Comparison of ENCODE assay signal across 25 cellular contexts in the genomic region with DNA sequence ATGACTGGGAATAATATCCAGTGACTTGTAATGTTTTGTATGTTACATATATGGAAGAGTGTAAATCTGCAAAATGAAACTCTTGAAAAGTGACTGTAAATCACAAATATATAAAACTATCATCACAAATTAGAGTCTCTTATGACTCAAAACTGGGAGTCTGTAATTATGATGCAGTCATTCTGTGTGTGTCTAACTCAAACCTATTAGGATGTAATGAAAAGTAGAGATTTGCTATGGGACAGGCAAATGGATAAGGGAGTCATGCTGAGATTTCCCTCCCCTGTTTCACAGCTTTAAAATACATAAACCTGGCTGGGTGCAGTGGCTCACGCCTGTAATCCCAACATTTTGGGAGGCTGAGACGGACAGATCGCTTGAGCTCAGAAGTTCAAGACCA. TPM values are rescaled to one million over a fixed set of nuclear protein-coding genes. Genes with fewer than 3 reads are reported as not detected.
"Had no signal": no experiment of that assay in that cellular context is flagged by ENCODE, and none has a peak within 500 bp of the region (broad histone marks: within the 10 kb centered on the region; RNA-seq: fewer than 3 reads in every experiment).

No MANE protein-coding gene starts in this region.

- H3K27me3 ChIP-seq: neural progenitor cell, ovary, right lobe of liver, sigmoid colon, stomach, thyroid gland, tibial nerve, upper lobe of left lung, vagina had no signal

- H3K9me3 ChIP-seq: ovary, psoas muscle, right lobe of liver, sigmoid colon, stomach, thoracic aorta, thyroid gland, tibial nerve, upper lobe of left lung, vagina had no signal

- DNase-seq: natural killer cell; occipital lobe; ovary; posterior cingulate gyrus; psoas muscle; right cardiac atrium; right lobe of liver; sigmoid colon; small intestine; stimulated activated CD4-positive, alpha-beta T cell treated with anti-CD3 and anti-CD28 coated beads, Interleukin-15, amount 100 ng/mL, for 24 hours; stimulated activated CD4-positive, alpha-beta T cell treated with anti-CD3 and anti-CD28 coated beads, Interleukin-2, amount 100 ng/mL, for 24 hours; stimulated activated CD4-positive, alpha-beta T cell treated with anti-CD3 and anti-CD28 coated beads, Interleukin-2, amount 100 ng/mL, for 48 hours; stimulated activated CD4-positive, alpha-beta T cell treated with anti-CD3 and anti-CD28 coated beads, Interleukin-4, amount 100 ng/mL, for 24 hours; stimulated activated naive B cell treated with anti-CD40 and anti-IgM and Interleukin-4, amounts not matched to agents 10 μg/mL and 1 μg/mL and 100 μg/mL, for 72 hours; stimulated activated naive CD4-positive, alpha-beta T cell treated with Interleukin-2 at 50 U/mL for 16 hours; stomach; thyroid gland; upper lobe of left lung had no signal

- ATAC-seq: natural killer cell; psoas muscle; right cardiac atrium; right lobe of liver; stimulated activated effector memory CD8-positive, alpha-beta T cell treated with anti-CD3 and anti-CD28 coated beads, Interleukin-12 subunit alpha, Interleukin-12 subunit beta, amount 100 ng/mL, for 72 hours; stimulated activated naive B cell treated with anti-CD40 and anti-IgM and Interleukin-4, amounts not matched to agents 10 μg/mL and 1 μg/mL and 100 μg/mL, for 72 hours had no signal

- H3K36me3 ChIP-seq: neural progenitor cell, ovary had no signal

- H3K4me3 ChIP-seq: neural progenitor cell, ovary, psoas muscle, right lobe of liver, sigmoid colon, stomach, thoracic aorta, thyroid gland, tibial nerve, upper lobe of left lung, vagina had no signal

- H3K4me1 ChIP-seq: neural progenitor cell, right lobe of liver, sigmoid colon, tibial nerve had no signal

- H3K27ac ChIP-seq: neural progenitor cell, ovary, parathyroid adenoma, psoas muscle, right lobe of liver, sigmoid colon, stomach, thoracic aorta, thyroid gland, tibial nerve, upper lobe of left lung, vagina had no signal

RNA-seq across cellular contexts. Expression of a gene that starts 8.6 kb away (rescaled TPM):
- total RNA-seq: psoas muscle, sigmoid colon, skeletal muscle tissue had no signal
